Comparison of ENCODE assay signal across 13 cellular contexts in genomic region chr1:119079881-119080280, GRCh38.
"Had no signal": no experiment of that assay in that cellular context is flagged by ENCODE, and none has a peak within 500 bp of the region (broad histone marks: within the 10 kb centered on the region; RNA-seq: fewer than 3 reads in every experiment).

No MANE protein-coding gene starts in this region.

- H3K27me3 ChIP-seq: heart left ventricle had no signal

- H3K4me3 ChIP-seq: psoas muscle had no signal

- ATAC-seq: left lobe of liver; psoas muscle; stimulated activated naive CD8-positive, alpha-beta T cell treated with anti-CD3 and anti-CD28 coated beads, Interleukin-15, Interleukin-2, amounts not matched to agents 100 U/mL and 50 U/mL, for 24 hours had no signal

- H3K4me1 ChIP-seq: psoas muscle had no signal

- DNase-seq: activated B cell treated with CpG ODN at 0.5 μM for 24 hours; activated CD4-positive, alpha-beta T cell treated with anti-CD3 and anti-CD28 coated beads, Interleukin-2, amount 10 ng/mL, durations not matched to agents 7 days and 5 days; activated T-cell treated with anti-CD3 and anti-CD28 coated beads, Interleukin-2, amount 50 U/mL, for 1 hour; amygdala; effector CD8-positive, alpha-beta T cell; occipital lobe; stimulated activated CD4-positive, alpha-beta T cell treated with anti-CD3 and anti-CD28 coated beads, Interleukin-2, amount 100 ng/mL, for 48 hours; stimulated activated naive CD8-positive, alpha-beta T cell treated with anti-CD3 and anti-CD28 coated beads, Interleukin-15, Interleukin-2, amounts not matched to agents 100 U/mL and 50 U/mL, for 24 hours had no signal

- H3K9me3 ChIP-seq: psoas muscle had no signal

- FAIRE-seq: colon, frontal cortex had no signal

- H3K36me3 ChIP-seq: heart left ventricle had no signal

- H3K27ac ChIP-seq: psoas muscle had no signal
